Comparison of ENCODE assay signal across 5 cellular contexts in genomic region chr10:101011517-101012423, GRCh38. TPM values are rescaled to one million over a fixed set of nuclear protein-coding genes. Genes with fewer than 3 reads are reported as not detected.
DNase-seq lines count a peak whose midpoint lies in the region; ATAC-seq and TF ChIP-seq lines count a peak whose summit lies in the region.
"Had no signal": no experiment of that assay in that cellular context is flagged by ENCODE, and none has a peak within 500 bp of the region (broad histone marks: within the 10 kb centered on the region; RNA-seq: fewer than 3 reads in every experiment).

No MANE protein-coding gene starts in this region.

- no peak overlapping the region for H3K4me3 ChIP-seq in epithelial cell of proximal tubule (ENCODE audit: low read depth, low read length)
- H3K4me3 ChIP-seq: lung had no signal

- TF ChIP-seq CTCF in GM12872 (IDR thresholded peaks at IDR 0.05; ENCODE audit: insufficient read depth, low read depth, low read length) (0 out of 3 replicates have a peak, but pooled peaks have one; percentile 35), epithelial cell of proximal tubule (conservative IDR thresholded peaks at IDR 0.05; ENCODE audit: low read depth, low read length) (peak; percentile 54)

- DNase-seq in epithelial cell of proximal tubule (ENCODE audit: low read depth) (no peak), NCI-H1092 treated with DMSO at 0.1 percent for 48 hours (lab: John Stamatoyannopoulos, UW) (no peak)

- ATAC-seq in HG02885 (IDR thresholded peaks at IDR 0.05; ENCODE audit: poor library complexity, unreplicated experiment), result no peak

RNA-seq across cellular contexts. Expression of gene LZTS2, which starts 12.2 kb away (rescaled TPM):
- total RNA-seq in epithelial cell of proximal tubule, result 77.8 and 81.0 TPM in 2 replicates

RNA-seq across cellular contexts. Expression of gene PDZD7, which starts 19.2 kb away (rescaled TPM):
- total RNA-seq in epithelial cell of proximal tubule, result 6.1 and 6.6 TPM in 2 replicates

RNA-seq across cellular contexts. Expression of gene SFXN3, which starts 19.3 kb away (rescaled TPM):
- 47.6 and 49.5 TPM in 2 replicates for total RNA-seq in epithelial cell of proximal tubule

RNA-seq across cellular contexts. Expression of gene TWNK, which starts 24.4 kb away (rescaled TPM):
- total RNA-seq in epithelial cell of proximal tubule, result 5.2 and 9.7 TPM in 2 replicates

RNA-seq across cellular contexts. Expression of gene MRPL43, which starts 24.5 kb away (rescaled TPM):
- total RNA-seq in epithelial cell of proximal tubule, result 99.6 and 134 TPM in 2 replicates
